In the genomic region with DNA sequence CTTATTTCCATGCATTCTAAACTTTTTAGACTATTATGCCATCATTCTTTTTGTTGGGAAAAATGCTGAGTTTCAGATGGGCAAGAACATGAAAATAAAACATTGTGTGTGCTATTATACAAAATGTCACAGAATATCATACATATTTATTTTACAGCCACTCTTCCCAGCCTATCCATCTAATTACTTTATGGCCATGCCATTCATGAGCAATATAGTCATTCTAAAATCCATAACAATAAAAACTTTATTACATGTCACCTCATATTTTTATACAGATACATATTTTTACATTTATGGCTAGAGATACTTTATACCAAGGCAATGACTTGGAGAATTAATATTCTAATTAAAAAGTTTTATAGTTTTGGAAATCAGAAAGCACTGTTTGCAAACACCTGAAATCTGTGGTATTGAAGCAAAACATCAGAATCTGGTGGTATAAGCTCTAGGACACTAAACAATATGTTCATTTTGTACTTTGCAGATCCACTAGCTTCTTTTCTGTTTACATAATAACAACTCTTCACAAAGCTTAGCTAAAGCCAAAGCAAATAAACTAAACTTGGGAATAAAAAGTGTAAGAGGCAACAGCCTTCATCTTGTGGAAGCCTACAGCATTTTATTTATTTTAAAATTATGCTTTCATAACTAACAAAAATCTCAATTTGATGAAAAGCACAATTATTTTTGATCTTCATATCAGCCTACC, we compare ENCODE assay signal across 13 cellular contexts.
DNase-seq lines count a peak whose midpoint lies in the region; ATAC-seq, FAIRE-seq and TF ChIP-seq lines count a peak whose summit lies in the region.
"Had no signal": no experiment of that assay in that cellular context is flagged by ENCODE, and none has a peak within 500 bp of the region (broad histone marks: within the 10 kb centered on the region; RNA-seq: fewer than 3 reads in every experiment).

No MANE protein-coding gene starts in this region.

- TF ChIP-seq POLR2A in esophagus squamous epithelium (IDR thresholded peaks at IDR 0.05), result no peak

- H3K9me3 Mint-ChIP-seq in MCF 10A (ENCODE audit: unreplicated experiment), result no peaks in the 10 kb centered on the region
- H3K9me3 Mint-ChIP-seq: GM23338 had no signal

- H3K27me3 Mint-ChIP-seq in MCF 10A (ENCODE audit: insufficient read depth, unreplicated experiment), result no peaks in the 10 kb centered on the region

- ATAC-seq in left colon, result peak; percentile 72
- ATAC-seq: GM23338 had no signal

- no peak overlapping the region for H3K27ac Mint-ChIP-seq in MCF 10A (ENCODE audit: low read depth, unreplicated experiment)
- H3K27ac Mint-ChIP-seq: GM23338 had no signal

- H3K4me3 ChIP-seq in small intestine (ENCODE audit: low read depth in 1 of 2, low read length in 2 of 2), result no peak overlapping the region
- no peak overlapping the region for H3K4me3 ChIP-seq in esophagus squamous epithelium
- H3K4me3 ChIP-seq: BLaER1, GM23338, HAP-1 had no signal

- H3K27ac ChIP-seq in small intestine (ENCODE audit: low read depth in 1 of 2, low read length in 1 of 2) (no peak overlapping the region), esophagus squamous epithelium (no peak overlapping the region)
- H3K27ac ChIP-seq: BLaER1 had no signal

- CTCF ChIA-PET in MCF 10A (lab: Yijun Ruan, JAX), result interaction anchor here (0.6 to 2.0 kb wide), 2 partner anchors 12 to 17 kb away, joined by 3 to 4 read pairs; no protein-coding TSS in a partner anchor

- FAIRE-seq in RCC 7860 (lab: Jason Lieb, UNC) (peak; percentile 17), small intestine (lab: Jason Lieb, UNC) (peak; percentile 79)

- H3K27me3 ChIP-seq in small intestine (ENCODE audit: control insufficient read depth in 2 of 2, insufficient read depth in 2 of 2, low read length in 2 of 2), result no peaks in the 10 kb centered on the region
- H3K27me3 ChIP-seq in esophagus squamous epithelium, result no peaks in the 10 kb centered on the region
- H3K27me3 ChIP-seq: BLaER1 had no signal

- H3K9me3 ChIP-seq in small intestine (ENCODE audit: control insufficient read depth, low read depth), result no peaks in the 10 kb centered on the region
- H3K9me3 ChIP-seq in esophagus squamous epithelium, result no peaks in the 10 kb centered on the region
- H3K9me3 ChIP-seq: BLaER1, HAP-1 had no signal

- intact Hi-C loops in left colon (cut with DNase I, micrococcal nuclease), result no loop called here
- intact Hi-C loops in esophagus squamous epithelium (cut with DNase I), result no loop called here
- intact Hi-C loops in MCF 10A (cut with micrococcal nuclease), result no loop called here

- DNase-seq in H4 (ENCODE audit: low spot score) (peak; percentile 0), RCC 7860 (ENCODE audit: low spot score) (no peak), left colon (no peak), small intestine (peak; percentile 62), esophagus squamous epithelium (lab: John Stamatoyannopoulos, UW) (no peak), NCI-H2081 (lab: John Stamatoyannopoulos, UW) (no peak), MCF 10A (ENCODE audit: unreplicated experiment) (no peak)
- DNase-seq: 8988T, AML-193, DMS 273 treated with DMSO at 0.1 percent for 48 hours had no signal

- H3K4me3 Mint-ChIP-seq in MCF 10A (ENCODE audit: unreplicated experiment), result no peak overlapping the region
- H3K4me3 Mint-ChIP-seq: GM23338 had no signal

- TF ChIP-seq CTCF in esophagus squamous epithelium (IDR thresholded peaks at IDR 0.05) (no peak), MCF 10A (IDR thresholded peaks at IDR 0.05; ENCODE audit: unreplicated experiment) (no peak)

- POLR2A ChIA-PET in MCF 10A (lab: Yijun Ruan, JAX), result interaction anchor here (0.7 kb wide), 2 partner anchors 12 to 411 kb away, joined by 3 read pairs; no protein-coding TSS in a partner anchor

- H3K36me3 ChIP-seq in small intestine (ENCODE audit: control insufficient read depth in 2 of 2, insufficient read depth in 2 of 2, low read length in 2 of 2) (no peaks in the 10 kb centered on the region), esophagus squamous epithelium (no peaks in the 10 kb centered on the region)
- H3K36me3 ChIP-seq: BLaER1, HAP-1 had no signal

- H3K4me1 ChIP-seq in small intestine (ENCODE audit: control insufficient read depth in 2 of 2, insufficient read depth in 1 of 2, low read depth in 1 of 2, low read length in 1 of 2), result peaks cover 0 to 3% of the 10 kb centered on the region in 2 donors
- H3K4me1 ChIP-seq in esophagus squamous epithelium, result no peaks in the 10 kb centered on the region
- H3K4me1 ChIP-seq: BLaER1, HAP-1 had no signal

- no peaks in the 10 kb centered on the region for H3K36me3 Mint-ChIP-seq in MCF 10A (ENCODE audit: insufficient read depth, unreplicated experiment)

- H3K4me1 Mint-ChIP-seq in MCF 10A (ENCODE audit: insufficient read depth, unreplicated experiment), result no peaks in the 10 kb centered on the region
- H3K4me1 Mint-ChIP-seq: GM23338 had no signal

- BruUV-seq in MCF 10A (replicated peaks; lab: Mats Ljungman, UMichigan), result no TSS peak

Comparison
In these comparisons a context has a peak if more than half of its experiments do, and no peak if none do; other contexts are left out.
1. DNase-seq: peak in H4 (single experiment) and small intestine (single experiment); none in RCC 7860 (single experiment), left colon (0 of 2), esophagus squamous epithelium (single experiment), NCI-H2081 (0 of 2) and MCF 10A (single experiment).